ENCODE assay signal across 1 cellular context in genomic region chr22:23750744-23751440, GRCh38.
TF ChIP-seq lines count a peak whose summit lies in the region.

TSS of gene ZNF70 (minus strand) at chr22:23751112. CDS start at chr22:23745140, 5,972 bp downstream.

TF ChIP-seq in HepG2, 621 proteins besides CTCF, POLR2A, EP300 and RAD21 (continued from another document and continues in another):
- TF ChIP-seq ZBTB4 (CRISPR knock-in tag; IDR thresholded peaks at IDR 0.05; ENCODE audit: borderline replicate concordance), result no peak
- TF ChIP-seq NR2C2 (CRISPR knock-in tag; IDR thresholded peaks at IDR 0.05; ENCODE audit: borderline replicate concordance), result peak; percentile 35
- peak; percentile 58 for TF ChIP-seq SRSF1 (optimal IDR thresholded peaks at IDR 0.05; ENCODE audit: low read depth, low read length)
- no peak for TF ChIP-seq MBNL3 (CRISPR knock-in tag; conservative IDR thresholded peaks at IDR 0.05)
- 0 out of 2 replicates have a peak, but pooled peaks have one; percentile 28 for TF ChIP-seq ZHX1 (CRISPR knock-in tag; IDR thresholded peaks at IDR 0.05; ENCODE audit: low read depth)
- peak; percentile 66; the same call in 1 of the 2 replicates for TF ChIP-seq SAP130 (CRISPR knock-in tag; IDR thresholded peaks at IDR 0.05; ENCODE audit: low read depth)
- TF ChIP-seq, protein P1, sequence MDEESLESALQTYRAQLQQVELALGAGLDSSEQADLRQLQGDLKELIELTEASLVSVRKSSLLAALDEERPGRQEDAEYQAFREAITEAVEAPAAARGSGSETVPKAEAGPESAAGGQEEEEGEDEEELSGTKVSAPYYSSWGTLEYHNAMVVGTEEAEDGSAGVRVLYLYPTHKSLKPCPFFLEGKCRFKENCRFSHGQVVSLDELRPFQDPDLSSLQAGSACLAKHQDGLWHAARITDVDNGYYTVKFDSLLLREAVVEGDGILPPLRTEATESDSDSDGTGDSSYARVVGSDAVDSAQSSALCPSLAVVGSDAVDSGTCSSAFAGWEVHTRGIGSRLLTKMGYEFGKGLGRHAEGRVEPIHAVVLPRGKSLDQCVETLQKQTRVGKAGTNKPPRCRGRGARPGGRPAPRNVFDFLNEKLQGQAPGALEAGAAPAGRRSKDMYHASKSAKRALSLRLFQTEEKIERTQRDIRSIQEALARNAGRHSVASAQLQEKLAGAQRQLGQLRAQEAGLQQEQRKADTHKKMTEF (CRISPR knock-in tag; IDR thresholded peaks at IDR 0.05), result peak; percentile 71; the same call in 1 of the 2 replicates
- TF ChIP-seq ZNF850 (CRISPR knock-in tag; conservative IDR thresholded peaks at IDR 0.05), result no peak
- no peak; the same call in 1 of the 2 replicates for TF ChIP-seq KDM2A (CRISPR knock-in tag; IDR thresholded peaks at IDR 0.05; ENCODE audit: borderline replicate concordance, low read depth)
- TF ChIP-seq ZNF788 (CRISPR knock-in tag; IDR thresholded peaks at IDR 0.05; ENCODE audit: borderline replicate concordance), result 0 out of 2 replicates have a peak, but pooled peaks have one; percentile 31
- no peak; the same call in 1 of the 2 replicates for TF ChIP-seq KDM3A (CRISPR knock-in tag; IDR thresholded peaks at IDR 0.05; ENCODE audit: low read depth)
- peak; percentile 67; the same call in 1 of the 2 replicates for TF ChIP-seq KDM5B (CRISPR knock-in tag; IDR thresholded peaks at IDR 0.05; ENCODE audit: borderline replicate concordance)
- TF ChIP-seq GABPA (IDR thresholded peaks at IDR 0.05; ENCODE audit: low read depth, low read length), result peak; percentile 75
- TF ChIP-seq GABPA (CRISPR knock-in tag; IDR thresholded peaks at IDR 0.05; ENCODE audit: low read depth), result peak; percentile 79
- peak; percentile 84 for TF ChIP-seq MXD1 (CRISPR knock-in tag; IDR thresholded peaks at IDR 0.05)
- TF ChIP-seq, protein P2, sequence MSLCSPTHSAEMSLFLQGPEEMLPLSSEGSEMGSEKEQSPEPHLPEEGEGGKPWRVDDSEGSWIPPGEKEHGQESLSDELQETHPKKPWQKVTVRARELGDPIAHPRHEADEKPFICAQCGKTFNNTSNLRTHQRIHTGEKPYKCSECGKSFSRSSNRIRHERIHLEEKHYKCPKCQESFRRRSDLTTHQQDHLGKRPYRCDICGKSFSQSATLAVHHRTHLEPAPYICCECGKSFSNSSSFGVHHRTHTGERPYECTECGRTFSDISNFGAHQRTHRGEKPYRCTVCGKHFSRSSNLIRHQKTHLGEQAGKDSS (CRISPR knock-in tag; IDR thresholded peaks at IDR 0.05; ENCODE audit: borderline replicate concordance, low read depth), result no peak
- 0 out of 2 replicates have a peak, but pooled peaks have one; percentile 32 for TF ChIP-seq BCL3 (CRISPR knock-in tag; IDR thresholded peaks at IDR 0.05)
- peak; percentile 74 for TF ChIP-seq PHF20 (CRISPR knock-in tag; IDR thresholded peaks at IDR 0.05)
- TF ChIP-seq, protein P3, sequence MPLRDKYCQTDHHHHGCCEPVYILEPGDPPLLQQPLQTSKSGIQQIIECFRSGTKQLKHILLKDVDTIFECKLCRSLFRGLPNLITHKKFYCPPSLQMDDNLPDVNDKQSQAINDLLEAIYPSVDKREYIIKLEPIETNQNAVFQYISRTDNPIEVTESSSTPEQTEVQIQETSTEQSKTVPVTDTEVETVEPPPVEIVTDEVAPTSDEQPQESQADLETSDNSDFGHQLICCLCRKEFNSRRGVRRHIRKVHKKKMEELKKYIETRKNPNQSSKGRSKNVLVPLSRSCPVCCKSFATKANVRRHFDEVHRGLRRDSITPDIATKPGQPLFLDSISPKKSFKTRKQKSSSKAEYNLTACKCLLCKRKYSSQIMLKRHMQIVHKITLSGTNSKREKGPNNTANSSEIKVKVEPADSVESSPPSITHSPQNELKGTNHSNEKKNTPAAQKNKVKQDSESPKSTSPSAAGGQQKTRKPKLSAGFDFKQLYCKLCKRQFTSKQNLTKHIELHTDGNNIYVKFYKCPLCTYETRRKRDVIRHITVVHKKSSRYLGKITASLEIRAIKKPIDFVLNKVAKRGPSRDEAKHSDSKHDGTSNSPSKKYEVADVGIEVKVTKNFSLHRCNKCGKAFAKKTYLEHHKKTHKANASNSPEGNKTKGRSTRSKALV (CRISPR knock-in tag; IDR thresholded peaks at IDR 0.05), result peak; percentile 31; the same call in 1 of the 2 replicates
- TF ChIP-seq MAZ (IDR thresholded peaks at IDR 0.05; ENCODE audit: borderline replicate concordance, low read depth, low read length), result peak; percentile 40; the same call in 1 of the 2 replicates
- peak; percentile 84 for TF ChIP-seq MAZ (CRISPR knock-in tag; IDR thresholded peaks at IDR 0.05; ENCODE audit: low read depth)
- no peak for TF ChIP-seq ZNF136 (CRISPR knock-in tag; IDR thresholded peaks at IDR 0.05; ENCODE audit: low read depth)
- TF ChIP-seq GPN1 (CRISPR knock-in tag; IDR thresholded peaks at IDR 0.05; ENCODE audit: borderline replicate concordance), result no peak
- TF ChIP-seq, protein P4, sequence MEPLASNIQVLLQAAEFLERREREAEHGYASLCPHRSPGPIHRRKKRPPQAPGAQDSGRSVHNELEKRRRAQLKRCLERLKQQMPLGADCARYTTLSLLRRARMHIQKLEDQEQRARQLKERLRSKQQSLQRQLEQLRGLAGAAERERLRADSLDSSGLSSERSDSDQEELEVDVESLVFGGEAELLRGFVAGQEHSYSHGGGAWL (CRISPR knock-in tag; IDR thresholded peaks at IDR 0.05), result peak; percentile 51; the same call in 1 of the 2 replicates
- no peak for TF ChIP-seq NFE2L2 (IDR thresholded peaks at IDR 0.05; ENCODE audit: low read length)
- TF ChIP-seq SP5 (CRISPR knock-in tag; IDR thresholded peaks at IDR 0.05; ENCODE audit: borderline replicate concordance, low read depth), result peak; percentile 57; the same call in 1 of the 2 replicates
- no peak for TF ChIP-seq ZNF225 (CRISPR knock-in tag; IDR thresholded peaks at IDR 0.05)
- peak; percentile 64; the same call in 1 of the 2 replicates for TF ChIP-seq TMF1 (CRISPR knock-in tag; IDR thresholded peaks at IDR 0.05; ENCODE audit: low read depth)
- peak; percentile 41; the same call in 1 of the 2 replicates for TF ChIP-seq ETV5 (CRISPR knock-in tag; IDR thresholded peaks at IDR 0.05; ENCODE audit: borderline replicate concordance)
- TF ChIP-seq GABPB1 (CRISPR knock-in tag; IDR thresholded peaks at IDR 0.05), result peak; percentile 92
- TF ChIP-seq ZBTB7A (CRISPR knock-in tag; IDR thresholded peaks at IDR 0.05), result peak; percentile 23; the same call in 1 of the 2 replicates
- TF ChIP-seq XBP1 (CRISPR knock-in tag; IDR thresholded peaks at IDR 0.05), result no peak
- peak; percentile 62; the same call in 1 of the 2 replicates for TF ChIP-seq ATF7-NPFF (CRISPR knock-in tag; IDR thresholded peaks at IDR 0.05; ENCODE audit: low read depth)
- TF ChIP-seq ZBTB20 (CRISPR knock-in tag; IDR thresholded peaks at IDR 0.05; ENCODE audit: borderline replicate concordance, low read depth), result 0 out of 2 replicates have a peak, but pooled peaks have one; percentile 45
- 0 out of 2 replicates have a peak, but pooled peaks have one; percentile 33 for TF ChIP-seq ZNF816 (CRISPR knock-in tag; IDR thresholded peaks at IDR 0.05; ENCODE audit: borderline replicate concordance)
- TF ChIP-seq ZNF572 (CRISPR knock-in tag; IDR thresholded peaks at IDR 0.05), result 0 out of 2 replicates have a peak, but pooled peaks have one; percentile 61
- no peak for TF ChIP-seq MAFF (IDR thresholded peaks at IDR 0.05; ENCODE audit: low read depth, low read length)
- TF ChIP-seq HIVEP1 (CRISPR knock-in tag; IDR thresholded peaks at IDR 0.05), result no peak
- TF ChIP-seq RBFOX2 (IDR thresholded peaks at IDR 0.05; ENCODE audit: low read depth, low read length), result peak; percentile 91
- TF ChIP-seq, protein P5, sequence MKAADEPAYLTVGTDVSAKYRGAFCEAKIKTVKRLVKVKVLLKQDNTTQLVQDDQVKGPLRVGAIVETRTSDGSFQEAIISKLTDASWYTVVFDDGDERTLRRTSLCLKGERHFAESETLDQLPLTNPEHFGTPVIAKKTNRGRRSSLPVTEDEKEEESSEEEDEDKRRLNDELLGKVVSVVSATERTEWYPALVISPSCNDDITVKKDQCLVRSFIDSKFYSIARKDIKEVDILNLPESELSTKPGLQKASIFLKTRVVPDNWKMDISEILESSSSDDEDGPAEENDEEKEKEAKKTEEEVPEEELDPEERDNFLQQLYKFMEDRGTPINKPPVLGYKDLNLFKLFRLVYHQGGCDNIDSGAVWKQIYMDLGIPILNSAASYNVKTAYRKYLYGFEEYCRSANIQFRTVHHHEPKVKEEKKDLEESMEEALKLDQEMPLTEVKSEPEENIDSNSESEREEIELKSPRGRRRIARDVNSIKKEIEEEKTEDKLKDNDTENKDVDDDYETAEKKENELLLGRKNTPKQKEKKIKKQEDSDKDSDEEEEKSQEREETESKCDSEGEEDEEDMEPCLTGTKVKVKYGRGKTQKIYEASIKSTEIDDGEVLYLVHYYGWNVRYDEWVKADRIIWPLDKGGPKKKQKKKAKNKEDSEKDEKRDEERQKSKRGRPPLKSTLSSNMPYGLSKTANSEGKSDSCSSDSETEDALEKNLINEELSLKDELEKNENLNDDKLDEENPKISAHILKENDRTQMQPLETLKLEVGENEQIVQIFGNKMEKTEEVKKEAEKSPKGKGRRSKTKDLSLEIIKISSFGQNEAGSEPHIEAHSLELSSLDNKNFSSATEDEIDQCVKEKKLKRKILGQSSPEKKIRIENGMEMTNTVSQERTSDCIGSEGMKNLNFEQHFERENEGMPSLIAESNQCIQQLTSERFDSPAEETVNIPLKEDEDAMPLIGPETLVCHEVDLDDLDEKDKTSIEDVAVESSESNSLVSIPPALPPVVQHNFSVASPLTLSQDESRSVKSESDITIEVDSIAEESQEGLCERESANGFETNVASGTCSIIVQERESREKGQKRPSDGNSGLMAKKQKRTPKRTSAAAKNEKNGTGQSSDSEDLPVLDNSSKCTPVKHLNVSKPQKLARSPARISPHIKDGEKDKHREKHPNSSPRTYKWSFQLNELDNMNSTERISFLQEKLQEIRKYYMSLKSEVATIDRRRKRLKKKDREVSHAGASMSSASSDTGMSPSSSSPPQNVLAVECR (CRISPR knock-in tag; IDR thresholded peaks at IDR 0.05; ENCODE audit: borderline replicate concordance), result peak; percentile 79
- TF ChIP-seq, protein P6, sequence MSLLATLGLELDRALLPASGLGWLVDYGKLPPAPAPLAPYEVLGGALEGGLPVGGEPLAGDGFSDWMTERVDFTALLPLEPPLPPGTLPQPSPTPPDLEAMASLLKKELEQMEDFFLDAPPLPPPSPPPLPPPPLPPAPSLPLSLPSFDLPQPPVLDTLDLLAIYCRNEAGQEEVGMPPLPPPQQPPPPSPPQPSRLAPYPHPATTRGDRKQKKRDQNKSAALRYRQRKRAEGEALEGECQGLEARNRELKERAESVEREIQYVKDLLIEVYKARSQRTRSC (CRISPR knock-in tag; IDR thresholded peaks at IDR 0.05; ENCODE audit: low read depth), result no peak
- TF ChIP-seq ZNF430 (CRISPR knock-in tag; IDR thresholded peaks at IDR 0.05), result 0 out of 2 replicates have a peak, but pooled peaks have one; percentile 17
- TF ChIP-seq NFKB2 (CRISPR knock-in tag; IDR thresholded peaks at IDR 0.05; ENCODE audit: borderline replicate concordance), result peak; percentile 72; the same call in 1 of the 2 replicates
- TF ChIP-seq YEATS2 (CRISPR knock-in tag; IDR thresholded peaks at IDR 0.05; ENCODE audit: borderline replicate concordance), result peak; percentile 18; the same call in 1 of the 2 replicates
- peak; percentile 64; the same call in 1 of the 2 replicates for TF ChIP-seq RFXAP (CRISPR knock-in tag; IDR thresholded peaks at IDR 0.05; ENCODE audit: borderline replicate concordance)
- peak; percentile 27; the same call in 1 of the 2 replicates for TF ChIP-seq PHF21A (CRISPR knock-in tag; IDR thresholded peaks at IDR 0.05)
